Comparison of ENCODE assay signal across 9 cellular contexts in the genomic region with DNA sequence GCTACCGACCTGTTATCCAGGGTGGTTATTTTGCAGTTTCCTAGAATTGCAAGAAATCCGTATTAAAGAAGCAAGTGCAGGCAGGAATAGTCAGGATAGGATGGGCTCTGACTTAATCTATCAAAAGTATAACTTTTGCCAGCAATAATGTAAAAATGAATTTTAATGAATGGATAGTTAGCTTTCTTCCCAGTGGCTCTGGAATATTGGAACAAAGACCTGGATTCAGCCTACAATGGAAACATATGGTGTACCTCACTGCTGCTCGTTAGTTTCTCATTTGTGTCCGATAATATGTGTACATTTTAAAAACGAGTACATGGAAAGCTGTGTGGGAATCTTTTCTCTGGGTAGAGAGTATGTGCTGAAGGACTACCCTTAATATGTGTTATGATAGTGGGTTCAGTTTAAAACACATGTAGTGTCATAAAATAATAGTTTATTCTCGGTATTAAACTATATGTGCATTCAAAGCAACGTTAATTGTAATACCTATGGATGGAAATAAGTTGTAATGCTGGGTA. TPM values are rescaled to one million over a fixed set of nuclear protein-coding genes. Genes with fewer than 3 reads are reported as not detected.
DNase-seq lines count a peak whose midpoint lies in the region; ATAC-seq and TF ChIP-seq lines count a peak whose summit lies in the region.
"Had no signal": no experiment of that assay in that cellular context is flagged by ENCODE, and none has a peak within 500 bp of the region (broad histone marks: within the 10 kb centered on the region; RNA-seq: fewer than 3 reads in every experiment).

No MANE protein-coding gene starts in this region.

- no peaks in the 10 kb centered on the region for H3K9me3 ChIP-seq in AG04450 (ENCODE audit: control insufficient read depth, insufficient read depth, low read length)
- no peaks in the 10 kb centered on the region for H3K9me3 ChIP-seq in colonic mucosa
- no peaks in the 10 kb centered on the region for H3K9me3 ChIP-seq in muscle layer of duodenum (ENCODE audit: control insufficient read depth in 1 of 2, low read length in 2 of 2)

- ATAC-seq in HG03139 (IDR thresholded peaks at IDR 0.05; ENCODE audit: unreplicated experiment) (no peak), GM19452 (IDR thresholded peaks at IDR 0.05; ENCODE audit: unreplicated experiment) (no peak)

- TF ChIP-seq CTCF in AG04450 (IDR thresholded peaks at IDR 0.05; ENCODE audit: low read depth, low read length): no peak
- TF ChIP-seq CTCF in colonic mucosa (IDR thresholded peaks at IDR 0.05): no peak

- DNase-seq in AG04450 (ENCODE audit: low read depth, low spot score) (no peak), colonic mucosa (no peak), COR-L47 (lab: John Stamatoyannopoulos, UW) (no peak)
- DNase-seq in Jurkat, Clone E6-1 (ENCODE audit: low read depth, low spot score): no peak
- no peak for DNase-seq in activated CD4-positive, alpha-beta T cell treated with anti-CD3 and anti-CD28 coated beads, Interleukin-2, amount 50 U/mL, for 4 hours
- DNase-seq: stimulated activated naive CD4-positive, alpha-beta T cell treated with Interleukin-2 at 50 U/mL for 16 hours had no signal

- CTCF ChIA-PET in AG04450 (lab: Charles Lee): interaction anchor here (1.1 to 2.4 kb wide), 5 partner anchors 52 to 356 kb away, joined by 3 to 12 read pairs (median 5); no protein-coding TSS in a partner anchor

- peak overlapping the region; percentile 88 for H3K4me3 ChIP-seq in AG04450 (ENCODE audit: low read depth, low read length)
- peak overlapping the region; percentile 93 for H3K4me3 ChIP-seq in Jurkat, Clone E6-1 (ENCODE audit: low read length)
- peak overlapping the region; percentile 86 for H3K4me3 ChIP-seq in colonic mucosa
- peak overlapping the region; percentile 94 to 100 for H3K4me3 ChIP-seq in muscle layer of duodenum (ENCODE audit: low read depth in 1 of 2, low read length in 2 of 2)

- H3K27me3 ChIP-seq in AG04450 (ENCODE audit: control insufficient read depth, insufficient read depth, low read length) (peaks cover 7% of the 10 kb centered on the region), colonic mucosa (no peaks in the 10 kb centered on the region), muscle layer of duodenum (ENCODE audit: low read depth, low read length) (no peaks in the 10 kb centered on the region)

- H3K36me3 ChIP-seq in colonic mucosa (no peaks in the 10 kb centered on the region), muscle layer of duodenum (ENCODE audit: control insufficient read depth in 1 of 2, insufficient read depth in 2 of 2, low read length in 2 of 2) (no peaks in the 10 kb centered on the region)

- no peak overlapping the region for H3K27ac ChIP-seq in AG04450 (ENCODE audit: low read depth, low read length)
- H3K27ac ChIP-seq in colonic mucosa: peak overlapping the region; percentile 95
- H3K27ac ChIP-seq in muscle layer of duodenum (ENCODE audit: low read length): no peak overlapping the region

- peak overlapping the region in 1 of 2 donors; percentile 88 for H3K9ac ChIP-seq in colonic mucosa (ENCODE audit: low read depth in 2 of 2, low read length in 2 of 2)

- intact Hi-C loops in colonic mucosa (cut with DNase I): loop anchor here (10.0 kb wide), 1 partner anchor 308 kb away; no protein-coding TSS in a partner anchor

- POLR2A ChIA-PET in AG04450 (lab: Yijun Ruan, JAX): no interaction called here

- H3K4me1 ChIP-seq in colonic mucosa: peaks cover 4% of the 10 kb centered on the region
- H3K4me1 ChIP-seq in muscle layer of duodenum (ENCODE audit: control insufficient read depth in 1 of 2, insufficient read depth in 2 of 2, low read length in 2 of 2): peaks cover 3 to 21% of the 10 kb centered on the region in 2 donors

RNA-seq across cellular contexts. Expression of gene SERPINI1, which starts 0.8 kb away (rescaled TPM):
- 0.58 and 0.88 TPM in 2 replicates for polyA plus RNA-seq in AG04450 (2011; rRNA removed)
- 0.18 and 0.30 TPM in 2 replicates for polyA minus RNA-seq in AG04450 (2011; rRNA and poly(A)+ RNA removed)
- 3.8 TPM for polyA plus RNA-seq in Jurkat, Clone E6-1 (2012; ENCODE audit: insufficient read depth, insufficient read length)
- total RNA-seq in colonic mucosa: 1 to 10 TPM; 1.1 to 1.3 TPM

RNA-seq across cellular contexts. Expression of gene PDCD10, which starts 1.6 kb away (rescaled TPM):
- 55.9 and 79.5 TPM in 2 replicates for polyA plus RNA-seq in AG04450 (2011; rRNA removed)
- 12.8 and 25.6 TPM in 2 replicates for polyA minus RNA-seq in AG04450 (2011; rRNA and poly(A)+ RNA removed)
- 67.6 TPM for polyA plus RNA-seq in Jurkat, Clone E6-1 (2012; ENCODE audit: insufficient read depth, insufficient read length)
- 10 to 100 TPM; 67.3 to 87.0 TPM for total RNA-seq in colonic mucosa
